8 cellular contexts compared by ENCODE assay signal in genomic region chr14:55354500-55354899, GRCh38. TPM values are rescaled to one million over a fixed set of nuclear protein-coding genes. Genes with fewer than 3 reads are reported as not detected.
DNase-seq lines count a peak whose midpoint lies in the region; ATAC-seq and FAIRE-seq lines count a peak whose summit lies in the region.

No MANE protein-coding gene starts in this region.

- no peaks in the 10 kb centered on the region for H3K27me3 ChIP-seq in effector memory CD4-positive, alpha-beta T cell (replicated peaks; ENCODE audit: control insufficient read depth, insufficient read depth, low read length, poor library complexity, severe bottlenecking)

- POLR2A ChIA-PET in activated CD4-positive, alpha-beta T cell treated with anti-CD3 and anti-CD28 coated beads, Interleukin-2, amount 10 ng/mL, durations not matched to agents 7 days and 5 days (lab: Charles Lee) = no interaction called here

- peaks cover 30% of the 10 kb centered on the region for H3K4me1 Mint-ChIP-seq in activated CD4-positive, alpha-beta T cell treated with anti-CD3 and anti-CD28 coated beads, Interleukin-2, amount 10 ng/mL, durations not matched to agents 7 days and 5 days
- peaks cover 6% of the 10 kb centered on the region for H3K4me1 Mint-ChIP-seq in memory B cell

- H3K27ac ChIP-seq in effector memory CD4-positive, alpha-beta T cell (ENCODE audit: insufficient read depth, low read length, poor library complexity, severe bottlenecking) = peak overlapping the region; percentile 63

- CTCF ChIA-PET in activated CD4-positive, alpha-beta T cell treated with anti-CD3 and anti-CD28 coated beads, Interleukin-2, amount 10 ng/mL, durations not matched to agents 7 days and 5 days (lab: Charles Lee) = interaction anchor here (0.6 to 3.6 kb wide), 22 partner anchors 9 to 303 kb away, joined by 3 to 30 read pairs (median 4); partner anchors contain the start of gene FBXO34

- no peaks in the 10 kb centered on the region for H3K9me3 ChIP-seq in effector memory CD4-positive, alpha-beta T cell (ENCODE audit: control insufficient read depth, low read length)

- H3K9me3 Mint-ChIP-seq in activated CD4-positive, alpha-beta T cell treated with anti-CD3 and anti-CD28 coated beads, Interleukin-2, amount 10 ng/mL, durations not matched to agents 7 days and 5 days = no peaks in the 10 kb centered on the region
- H3K9me3 Mint-ChIP-seq in memory B cell = no peaks in the 10 kb centered on the region

- H3K4me3 Mint-ChIP-seq in activated CD4-positive, alpha-beta T cell treated with anti-CD3 and anti-CD28 coated beads, Interleukin-2, amount 10 ng/mL, durations not matched to agents 7 days and 5 days = no peak overlapping the region
- H3K4me3 Mint-ChIP-seq in memory B cell = no peak overlapping the region

- peak; percentile 66 for ATAC-seq in HG02798 (IDR thresholded peaks at IDR 0.05; ENCODE audit: poor library complexity, unreplicated experiment)
- ATAC-seq in memory B cell (ENCODE audit: low read depth) = peak; percentile 96
- ATAC-seq in HG02588 (IDR thresholded peaks at IDR 0.05; ENCODE audit: unreplicated experiment) = no peak

- H3K4me1 ChIP-seq in effector memory CD4-positive, alpha-beta T cell (ENCODE audit: control insufficient read depth, insufficient read depth, low read length, poor library complexity, severe bottlenecking) = no peaks in the 10 kb centered on the region

- peaks cover 18% of the 10 kb centered on the region for H3K36me3 ChIP-seq in effector memory CD4-positive, alpha-beta T cell (ENCODE audit: control insufficient read depth, insufficient read depth, low read length)

- peak overlapping the region; percentile 9 for H3K4me3 ChIP-seq in effector memory CD4-positive, alpha-beta T cell (ENCODE audit: insufficient read depth, low read depth, low read length, poor library complexity, severe bottlenecking)

- peak overlapping the region; percentile 84 for H3K27ac Mint-ChIP-seq in activated CD4-positive, alpha-beta T cell treated with anti-CD3 and anti-CD28 coated beads, Interleukin-2, amount 10 ng/mL, durations not matched to agents 7 days and 5 days
- no peak overlapping the region for H3K27ac Mint-ChIP-seq in memory B cell

- no peaks in the 10 kb centered on the region for H3K27me3 Mint-ChIP-seq in activated CD4-positive, alpha-beta T cell treated with anti-CD3 and anti-CD28 coated beads, Interleukin-2, amount 10 ng/mL, durations not matched to agents 7 days and 5 days
- no peaks in the 10 kb centered on the region for H3K27me3 Mint-ChIP-seq in memory B cell

- peak; percentile 46 for FAIRE-seq in G401.6 (lab: Jason Lieb, UNC)

- peaks cover 26% of the 10 kb centered on the region for H3K36me3 Mint-ChIP-seq in activated CD4-positive, alpha-beta T cell treated with anti-CD3 and anti-CD28 coated beads, Interleukin-2, amount 10 ng/mL, durations not matched to agents 7 days and 5 days (ENCODE audit: low read depth)
- H3K36me3 Mint-ChIP-seq in memory B cell = peaks cover 12% of the 10 kb centered on the region

- DNase-seq in NCI-H2196 treated with DMSO at 0.1 percent for 48 hours (lab: John Stamatoyannopoulos, UW; ENCODE audit: unreplicated experiment) (peak; percentile 69), memory B cell (ENCODE audit: low spot score in 2 of 2) (peak; percentile 35 to 37)
- DNase-seq in activated CD4-positive, alpha-beta T cell treated with anti-CD3 and anti-CD28 coated beads, Interleukin-2, amount 10 ng/mL, durations not matched to agents 7 days and 5 days = peak; percentile 74
- DNase-seq in effector memory CD4-positive, alpha-beta T cell = peak; percentile 42 to 56 (median 50)
- peak; percentile 62 for DNase-seq in stimulated activated naive CD4-positive, alpha-beta T cell treated with Interleukin-2 at 50 U/mL for 16 hours (lab: John Stamatoyannopoulos, UW)

RNA-seq across cellular contexts. Expression of gene ATG14, which starts 57.1 kb away (rescaled TPM):
- total RNA-seq in activated CD4-positive, alpha-beta T cell treated with anti-CD3 and anti-CD28 coated beads, Interleukin-2, amount 10 ng/mL, durations not matched to agents 7 days and 5 days = 1 to 10 TPM; 5.3 to 6.1 TPM
